Comparison of ENCODE assay signal across 26 cellular contexts in genomic region chr14:104305511-104306449, GRCh38.
DNase-seq lines count a peak whose midpoint lies in the region; ATAC-seq, FAIRE-seq and TF ChIP-seq lines count a peak whose summit lies in the region.
"Had no signal": no experiment of that assay in that cellular context is flagged by ENCODE, and none has a peak within 500 bp of the region (broad histone marks: within the 10 kb centered on the region; RNA-seq: fewer than 3 reads in every experiment).

No MANE protein-coding gene starts in this region.

- H2BK5ac ChIP-seq in H1 (ENCODE audit: low read depth, low read length), result peak overlapping the region; percentile 56; the same call in 1 of the 2 replicates

- H3K27me3 ChIP-seq in right lobe of liver (no peaks in the 10 kb centered on the region), HepG2 (ENCODE audit: control insufficient read depth in 1 of 2, insufficient read depth in 2 of 2, low read length in 2 of 2) (peaks cover 5 to 38% of the 10 kb centered on the region in 2 experiments), H1 (replicated peaks in 1 of 4; ENCODE audit: control insufficient read depth in 3 of 4, extremely low read depth in 1 of 4, insufficient read depth in 3 of 4, low read length in 3 of 4) (no peaks in the 10 kb centered on the region), aorta (ENCODE audit: control insufficient read depth in 1 of 2, insufficient read depth in 2 of 2, low read length in 1 of 2) (no peaks in the 10 kb centered on the region), MM.1S (replicated peaks; ENCODE audit: insufficient read depth, low read length) (peaks cover 36% of the 10 kb centered on the region)
- H3K27me3 ChIP-seq: SJSA1 had no signal

- no peak overlapping the region for H3K27ac Mint-ChIP-seq in activated T-helper 17 cell treated with anti-CD3 and anti-CD28 coated beads, Interleukin-2, amount 50 U/mL, for 72 hours
- H3K27ac Mint-ChIP-seq: CD8-positive, alpha-beta T cell had no signal

- POLR2A ChIA-PET in HepG2 (lab: Yijun Ruan, JAX), result no interaction called here
- POLR2A ChIA-PET in H1 (lab: Charles Lee; ENCODE audit: partially characterized antibody), result no interaction called here

- H2AFZ ChIP-seq in HepG2 (ENCODE audit: low read length), result no peak overlapping the region
- H2AFZ ChIP-seq in H1 (ENCODE audit: low read length), result no peak overlapping the region
- H2AFZ ChIP-seq in MM.1S (ENCODE audit: low read length), result no peak overlapping the region
- H2AFZ ChIP-seq: GM23248 had no signal

- no peak overlapping the region for H3K4me2 ChIP-seq in HepG2 (ENCODE audit: low read depth, low read length)
- H3K4me2 ChIP-seq in H1 (ENCODE audit: insufficient read depth in 1 of 2, low read depth in 2 of 2, low read length in 2 of 2), result no peak overlapping the region
- H3K4me2 ChIP-seq in MM.1S (ENCODE audit: low read depth, low read length), result no peak overlapping the region

- H3K27me3 Mint-ChIP-seq in activated T-helper 17 cell treated with anti-CD3 and anti-CD28 coated beads, Interleukin-2, amount 50 U/mL, for 72 hours, result no peaks in the 10 kb centered on the region

- no peaks in the 10 kb centered on the region for H3K9me3 Mint-ChIP-seq in activated T-helper 17 cell treated with anti-CD3 and anti-CD28 coated beads, Interleukin-2, amount 50 U/mL, for 72 hours
- H3K9me3 Mint-ChIP-seq: CD8-positive, alpha-beta T cell had no signal

- TF ChIP-seq RAD21 in HepG2 (CRISPR knock-in tag; IDR thresholded peaks at IDR 0.05) (no peak), H1 (IDR thresholded peaks at IDR 0.05 in 1 of 2, conservative IDR thresholded peaks at IDR 0.05 in 1 of 2; ENCODE audit: low read depth in 2 of 2, low read length in 2 of 2) (0 out of 4 replicates have a peak, but pooled peaks of 1 of the 2 experiments have one; percentile 4)

- H2BK120ac ChIP-seq in H1 (replicated peaks; ENCODE audit: low read depth, low read length), result no peak overlapping the region

- no peaks in the 10 kb centered on the region for H3K36me3 Mint-ChIP-seq in activated T-helper 17 cell treated with anti-CD3 and anti-CD28 coated beads, Interleukin-2, amount 50 U/mL, for 72 hours (ENCODE audit: low read depth)
- H3K36me3 Mint-ChIP-seq: CD8-positive, alpha-beta T cell had no signal

- H3K9ac ChIP-seq in HepG2 (ENCODE audit: insufficient read depth, low read depth, low read length), result no peak overlapping the region
- no peak overlapping the region for H3K9ac ChIP-seq in H1 (replicated peaks in 1 of 4; ENCODE audit: extremely low read depth in 1 of 4, low read depth in 3 of 4, low read length in 3 of 4)
- no peak overlapping the region for H3K9ac ChIP-seq in MM.1S (ENCODE audit: low read length)
- H3K9ac ChIP-seq: GM23248 had no signal

- H3K18ac ChIP-seq in H1 (ENCODE audit: extremely low read depth, low read length), result no peak overlapping the region; the same call in 1 of the 2 replicates

- peak overlapping the region; percentile 28 for H4K8ac ChIP-seq in H1 (ENCODE audit: extremely low read depth, insufficient read depth, low read length)

- TF ChIP-seq EP300 in HepG2 (IDR thresholded peaks at IDR 0.05; ENCODE audit: low read depth in 2 of 2, low read length in 2 of 2) (no peak), HepG2 (CRISPR knock-in tag; IDR thresholded peaks at IDR 0.05; ENCODE audit: borderline replicate concordance) (no peak), H1 (IDR thresholded peaks at IDR 0.05; ENCODE audit: borderline replicate concordance in 1 of 2, low read depth in 2 of 2, low read length in 2 of 2) (no peak)

- H3K4me1 ChIP-seq in right lobe of liver (no peaks in the 10 kb centered on the region), HepG2 (ENCODE audit: insufficient read depth, low read length) (no peaks in the 10 kb centered on the region), H1 (replicated peaks in 1 of 4; ENCODE audit: control insufficient read depth in 3 of 4, insufficient read depth in 4 of 4, low read length in 3 of 4) (peaks cover 0 to 2% (median 0%) of the 10 kb centered on the region in 4 experiments; a peak in 2 of 7 replicates), mucosa of descending colon (ENCODE audit: low read depth) (no peaks in the 10 kb centered on the region), aorta (ENCODE audit: control insufficient read depth in 1 of 2, insufficient read depth in 2 of 2, low read length in 2 of 2) (no peaks in the 10 kb centered on the region), MM.1S (ENCODE audit: low read length) (no peaks in the 10 kb centered on the region)
- H3K4me1 ChIP-seq: Caco-2, SJSA1 had no signal

- ATAC-seq in right lobe of liver (no peak), HepG2 (no peak), mucosa of descending colon (no peak), aorta (ENCODE audit: low FRiP score) (no peak), HG02571 (IDR thresholded peaks at IDR 0.05; ENCODE audit: unreplicated experiment) (no peak)
- ATAC-seq in activated T-helper 17 cell treated with anti-CD3 and anti-CD28 coated beads, Interleukin-2, amount 50 U/mL, for 72 hours (replicated peaks), result no peak
- ATAC-seq: CD8-positive, alpha-beta T cell; HCT116 had no signal

- no peak overlapping the region for H4K91ac ChIP-seq in H1 (replicated peaks; ENCODE audit: insufficient read length, low read length)

- WGBS in right lobe of liver (ENCODE audit: insufficient coverage, low coverage, low lambda C conversion rate, missing lambda C conversion rate), result 70% methylated on average over 2 of the region's 29 CpGs
- WGBS in HepG2 (ENCODE audit: low lambda C conversion rate), result no CpG with 5 or more reads among the region's 29 CpGs
- WGBS in H1 (ENCODE audit: extremely low coverage in 1 of 2, insufficient coverage in 1 of 2, insufficient read length in 1 of 2, insufficient replicate concordance in 2 of 2, low coverage in 1 of 2, low lambda C conversion rate in 2 of 2, missing lambda C conversion rate in 1 of 2), 2 experiments, result 88% methylated on average over 29 of the region's 29 CpGs; no CpG with 5 or more reads in 1 of the 2 experiments
- 81 to 85% methylated on average over 29 of the region's 29 CpGs for WGBS in aorta, 2 donors

- H3K23ac ChIP-seq in H1 (ENCODE audit: insufficient read length), result no peak overlapping the region

- H3K4me1 Mint-ChIP-seq in activated T-helper 17 cell treated with anti-CD3 and anti-CD28 coated beads, Interleukin-2, amount 50 U/mL, for 72 hours, result no peaks in the 10 kb centered on the region

- FAIRE-seq in HepG2 (lab: Jason Lieb, UNC), result no peak
- no peak for FAIRE-seq in H1 (lab: Jason Lieb, UNC)
- FAIRE-seq: G401.6, RCC 7860 had no signal

- H3K27ac ChIP-seq in right lobe of liver, result no peak overlapping the region
- no peak overlapping the region for H3K27ac ChIP-seq in HepG2 (ENCODE audit: extremely low read length, insufficient read depth, low read length)
- no peak overlapping the region for H3K27ac ChIP-seq in H1 (ENCODE audit: low read depth, low read length)
- no peak overlapping the region for H3K27ac ChIP-seq in aorta (ENCODE audit: low read depth in 1 of 2, low read length in 2 of 2)
- no peak overlapping the region for H3K27ac ChIP-seq in MM.1S (ENCODE audit: low read length)
- H3K27ac ChIP-seq: GM23248, HL-60, SJSA1 had no signal

- intact Hi-C loops in right lobe of liver (cut with DNase I) (no loop called here), HepG2 (cut with micrococcal nuclease; ENCODE audit: unreplicated experiment) (no loop called here), mucosa of descending colon (cut with DNase I, micrococcal nuclease) (no loop called here), aorta (cut with DNase I) (no loop called here)

- H3K4me3 ChIP-seq in right lobe of liver (no peak overlapping the region), HepG2 (replicated peaks in 1 of 3; ENCODE audit: insufficient read depth in 1 of 3, low read depth in 2 of 3, low read length in 3 of 3) (no peak overlapping the region), H1 (ENCODE audit: extremely low read depth in 1 of 4, insufficient read depth in 2 of 4, low read depth in 3 of 4, low read length in 4 of 4) (no peak overlapping the region), mucosa of descending colon (no peak overlapping the region), aorta (ENCODE audit: low read length in 2 of 2) (no peak overlapping the region), MM.1S (ENCODE audit: low read length) (no peak overlapping the region)
- H3K4me3 ChIP-seq: GM23248, SJSA1 had no signal

- H3K79me2 ChIP-seq in HepG2 (ENCODE audit: insufficient read depth, low read length) (no peaks in the 10 kb centered on the region), H1 (ENCODE audit: control insufficient read depth in 1 of 2, insufficient read depth in 2 of 2, low read length in 2 of 2) (no peaks in the 10 kb centered on the region), MM.1S (ENCODE audit: low read length) (no peaks in the 10 kb centered on the region)

- H3K14ac ChIP-seq in H1 (ENCODE audit: insufficient read length), result no peak overlapping the region

- CTCF ChIA-PET in HepG2 (lab: Yijun Ruan, JAX; ENCODE audit: low intra/inter-chr PET ratio, low total read pairs), result no interaction called here
- CTCF ChIA-PET in H1 (lab: Charles Lee; ENCODE audit: partially characterized antibody), result interaction anchor here (1.8 to 2.2 kb wide), 3 partner anchors 13 to 36 kb away, joined by 4 to 5 read pairs (median 4); no protein-coding TSS in a partner anchor

- no peak overlapping the region for H2AK5ac ChIP-seq in H1 (ENCODE audit: low read depth, low read length)

- no peak overlapping the region; the same call in 1 of the 2 replicates for H2BK15ac ChIP-seq in H1 (ENCODE audit: low read length)

- H3K9me2 ChIP-seq in MM.1S (replicated peaks; ENCODE audit: insufficient read depth, low read length), result no peaks in the 10 kb centered on the region

- peak overlapping the region; percentile 77; the same call in 1 of the 2 replicates for H2BK12ac ChIP-seq in H1 (ENCODE audit: low read depth, low read length)

- H3F3A ChIP-seq in MM.1S (ENCODE audit: insufficient read depth, low read length), result no peaks in the 10 kb centered on the region

- no peaks in the 10 kb centered on the region for H3K36me3 ChIP-seq in right lobe of liver
- no peaks in the 10 kb centered on the region for H3K36me3 ChIP-seq in HepG2 (replicated peaks in 1 of 2; ENCODE audit: control insufficient read depth in 1 of 2, insufficient read depth in 2 of 2, low read length in 2 of 2)
- H3K36me3 ChIP-seq in H1 (ENCODE audit: control insufficient read depth in 2 of 4, insufficient read depth in 4 of 4, low read length in 3 of 4), result no peaks in the 10 kb centered on the region
- no peaks in the 10 kb centered on the region for H3K36me3 ChIP-seq in mucosa of descending colon (ENCODE audit: low read depth)
- no peaks in the 10 kb centered on the region for H3K36me3 ChIP-seq in aorta (ENCODE audit: control insufficient read depth in 1 of 2, insufficient read depth in 2 of 2, low read length in 1 of 2)
- H3K36me3 ChIP-seq in MM.1S (replicated peaks; ENCODE audit: insufficient read depth, low read length), result no peaks in the 10 kb centered on the region
- H3K36me3 ChIP-seq: SJSA1 had no signal

- H3K56ac ChIP-seq in H1 (replicated peaks; ENCODE audit: insufficient read length, low read depth, low read length), result no peak overlapping the region

- peak in 2 of 3 donors; percentile 7 to 53 for DNase-seq in right lobe of liver
- no peak for DNase-seq in HepG2 (ENCODE audit: low spot score)
- no peak for DNase-seq in H1 (ENCODE audit: low read depth in 1 of 2, low spot score in 2 of 2)
- peak in 2 of 3 donors; percentile 10 to 33 for DNase-seq in mucosa of descending colon
- peak; percentile 18 to 46 for DNase-seq in aorta
- DNase-seq in MM.1S, result no peak
- DNase-seq: C1 segment of cervical spinal cord; CD8-positive, alpha-beta T cell; GM23248; Karpas-422; NCI-H1092 treated with DMSO at 0.1 percent for 48 hours; NCI-H1436; NCI-H187; NCI-H2081 treated with DMSO at 0.1 percent for 48 hours; NCI-H2171; NCI-H226; NCI-H524; NCI-H774 had no signal

- H3K23me2 ChIP-seq in H1 (ENCODE audit: low read depth, low read length), result no peaks in the 10 kb centered on the region

- in situ Hi-C loops in HepG2 (cut with HindIII; ENCODE audit: extremely low pct_ligation_motif_present, low pct_unique_long_range_greater_than_20kb), result no loop called here

- H3K9me3 ChIP-seq in right lobe of liver (no peaks in the 10 kb centered on the region), HepG2 (ENCODE audit: low read length) (no peaks in the 10 kb centered on the region; the same call in 1 of the 2 replicates), H1 (ENCODE audit: insufficient read depth in 2 of 2, low read depth in 1 of 2, low read length in 1 of 2) (no peaks in the 10 kb centered on the region; a peak in 1 of 4 replicates), mucosa of descending colon (no peaks in the 10 kb centered on the region), aorta (ENCODE audit: control insufficient read depth, low read length) (no peaks in the 10 kb centered on the region), MM.1S (replicated peaks; ENCODE audit: insufficient read depth, low read length) (no peaks in the 10 kb centered on the region)
- H3K9me3 ChIP-seq: Caco-2, SJSA1 had no signal

- H4K20me1 ChIP-seq in HepG2 (ENCODE audit: insufficient read depth, low read length) (no peaks in the 10 kb centered on the region), H1 (replicated peaks in 1 of 2; ENCODE audit: control insufficient read depth in 1 of 2, insufficient read depth in 2 of 2, low read length in 2 of 2) (peaks cover 0 to 2% of the 10 kb centered on the region in 2 experiments), MM.1S (ENCODE audit: insufficient read depth, low read length) (no peaks in the 10 kb centered on the region)

- no TSS peak for BruUV-seq in HepG2 (replicated peaks; lab: Mats Ljungman, UMichigan)

- H3K4ac ChIP-seq in H1 (replicated peaks; ENCODE audit: insufficient read length, low read depth, low read length), result no peak overlapping the region

- H3K79me1 ChIP-seq in H1 (ENCODE audit: low read depth, low read length), result no peaks in the 10 kb centered on the region

- no peak overlapping the region for H4K5ac ChIP-seq in H1 (ENCODE audit: insufficient read length, low read depth, low read length)

- TF ChIP-seq CTCF in right lobe of liver (IDR thresholded peaks at IDR 0.05) (no peak), HepG2 (CRISPR knock-in tag; IDR thresholded peaks at IDR 0.05) (no peak), H1 (IDR thresholded peaks at IDR 0.05; ENCODE audit: control extremely low read depth in 1 of 3, insufficient read depth in 1 of 3, low read depth in 1 of 3, low read length in 3 of 3) (peak in 1 of 3 experiments; percentile 9; a peak in 1 of 4 replicates), mucosa of descending colon (IDR thresholded peaks at IDR 0.05) (no peak), MM.1S (IDR thresholded peaks at IDR 0.05; ENCODE audit: low read length) (no peak)

- H3K4me3 Mint-ChIP-seq in activated T-helper 17 cell treated with anti-CD3 and anti-CD28 coated beads, Interleukin-2, amount 50 U/mL, for 72 hours, result no peak overlapping the region
- H3K4me3 Mint-ChIP-seq: CD8-positive, alpha-beta T cell had no signal

- TF ChIP-seq POLR2A in right lobe of liver (IDR thresholded peaks at IDR 0.05), result no peak
- no peak for TF ChIP-seq POLR2A in HepG2 (IDR thresholded peaks at IDR 0.05; ENCODE audit: insufficient read depth in 1 of 2, low read depth in 2 of 2, low read length in 2 of 2)
- no peak for TF ChIP-seq POLR2A in H1 (IDR thresholded peaks at IDR 0.05; ENCODE audit: control extremely low read depth in 1 of 2, low read depth in 2 of 2, low read length in 2 of 2)

- H2BK20ac ChIP-seq in H1 (ENCODE audit: low read length), result no peak overlapping the region

Comparison
In these comparisons a context has a peak if more than half of its experiments do, and no peak if none do; other contexts are left out.
1. DNase-seq: peak in right lobe of liver (2 of 3), mucosa of descending colon (2 of 3) and aorta (2 of 2); none in HepG2 (single experiment), H1 (0 of 2) and MM.1S (single experiment).